ENCODE assay signal across 8 cellular contexts in genomic region chr5:62305358-62305714, GRCh38. TPM values are rescaled to one million over a fixed set of nuclear protein-coding genes. Genes with fewer than 3 reads are reported as not detected.
DNase-seq lines count a peak whose midpoint lies in the region; ATAC-seq, FAIRE-seq and TF ChIP-seq lines count a peak whose summit lies in the region.

No MANE protein-coding gene starts in this region.

- CTCF ChIA-PET in RWPE1 (lab: Yijun Ruan, JAX), result no interaction called here

- H3K27me3 ChIP-seq in esophagus (ENCODE audit: control insufficient read depth in 1 of 2, insufficient read depth in 2 of 2, low read length in 2 of 2), result no peaks in the 10 kb centered on the region

- H3K4me1 ChIP-seq in esophagus (ENCODE audit: control insufficient read depth in 2 of 2, insufficient read depth in 2 of 2, low read length in 1 of 2), result peaks cover 2 to 8% of the 10 kb centered on the region in 2 donors

- TF ChIP-seq CTCF in GM12865 (IDR thresholded peaks at IDR 0.05; ENCODE audit: insufficient read depth, low read depth, low read length, missing control alignments), result no peak
- TF ChIP-seq CTCF in RWPE1 (conservative IDR thresholded peaks at IDR 0.05; ENCODE audit: low read depth), result no peak

- no peak for DNase-seq in GM12865 (ENCODE audit: low read depth)
- no peak for DNase-seq in RWPE1 (ENCODE audit: low spot score)
- peak; percentile 35 for DNase-seq in renal cortical epithelial cell (ENCODE audit: low read depth)
- DNase-seq in ACHN, result no peak
- no peak for DNase-seq in NCI-H345 (lab: John Stamatoyannopoulos, UW)
- DNase-seq in GM19239 (ENCODE audit: insufficient read length, low spot score), result no peak

- H3K36me3 ChIP-seq in esophagus (ENCODE audit: control insufficient read depth in 2 of 2, insufficient read depth in 2 of 2, low read length in 1 of 2), result no peaks in the 10 kb centered on the region

- H3K4me3 ChIP-seq in GM12865 (ENCODE audit: low read depth, low read length), result peak overlapping the region; percentile 61
- peak overlapping the region; percentile 91 to 100 for H3K4me3 ChIP-seq in esophagus (ENCODE audit: low read depth in 1 of 2, low read length in 2 of 2)

- no peak for FAIRE-seq in GM19239 (lab: Jason Lieb, UNC)

- in situ Hi-C loops in ACHN (cut with HindIII; ENCODE audit: low pct_ligation_motif_present, low pct_unique_long_range_greater_than_20kb, low sequenced_read_pairs), result no loop called here

- no peak for ATAC-seq in GM21381 (IDR thresholded peaks at IDR 0.05; ENCODE audit: unreplicated experiment)

- H3K27ac ChIP-seq in RWPE1 (peak overlapping the region; percentile 92), esophagus (ENCODE audit: low read depth in 2 of 2, low read length in 1 of 2) (peak overlapping the region; percentile 87 to 95)

- no peaks in the 10 kb centered on the region for H3K9me3 ChIP-seq in esophagus (ENCODE audit: control insufficient read depth in 2 of 2, insufficient read depth in 1 of 2, low read depth in 1 of 2, low read length in 1 of 2)

- POLR2A ChIA-PET in RWPE1 (lab: Yijun Ruan, JAX; ENCODE audit: low non-redundant PET), result no interaction called here

- WGBS in esophagus, 2 donors, result 40 to 41% methylated on average over 4 of the region's 4 CpGs

RNA-seq across cellular contexts. Expression of gene KIF2A, which starts 0.7 kb away (rescaled TPM):
- polyA plus RNA-seq in esophagus, result 1 to 10 TPM; 3.3 to 6.2 TPM
- total RNA-seq in renal cortical epithelial cell, result 61.8 and 94.4 TPM in 2 replicates
